ENCODE assay signal across 10 cellular contexts in the genomic region with DNA sequence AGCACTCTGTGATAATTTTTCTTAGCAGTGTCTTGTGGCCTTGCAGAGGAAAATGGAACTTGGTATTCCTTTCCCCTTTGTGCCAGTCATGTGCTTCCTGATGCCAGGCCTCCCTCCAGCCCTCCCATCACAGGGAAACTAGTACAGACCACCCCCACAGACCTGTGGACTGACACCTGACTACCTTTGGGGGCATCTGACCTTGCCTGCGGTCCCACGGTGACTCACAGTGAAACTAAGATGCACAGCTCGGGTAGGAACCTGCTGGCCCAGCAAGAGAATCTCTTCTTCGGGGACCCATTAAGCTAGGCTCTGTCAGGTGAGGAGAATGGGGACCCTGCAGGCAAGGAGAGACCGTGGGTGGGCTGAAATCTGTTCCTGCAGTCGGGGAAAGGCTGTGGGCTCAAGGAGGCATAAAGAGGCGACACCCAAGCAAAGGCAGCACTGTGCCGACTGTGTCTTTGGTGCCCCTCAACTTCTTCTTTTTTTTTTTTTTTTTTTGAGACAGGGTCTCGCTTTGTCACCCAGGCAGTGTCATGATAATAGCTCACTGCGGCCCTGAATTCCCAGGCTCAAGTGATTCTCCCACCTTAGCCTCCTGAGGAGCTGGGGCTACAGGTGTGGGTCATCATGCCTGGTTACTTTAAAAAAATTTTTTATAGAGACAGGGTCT. TPM values are rescaled to one million over a fixed set of nuclear protein-coding genes. Genes with fewer than 3 reads are reported as not detected.
DNase-seq lines count a peak whose midpoint lies in the region; ATAC-seq, FAIRE-seq and TF ChIP-seq lines count a peak whose summit lies in the region.
"Had no signal": no experiment of that assay in that cellular context is flagged by ENCODE, and none has a peak within 500 bp of the region (broad histone marks: within the 10 kb centered on the region; RNA-seq: fewer than 3 reads in every experiment).

No MANE protein-coding gene starts in this region.

- no peak for TF ChIP-seq CTCF in right atrium auricular region (IDR thresholded peaks at IDR 0.05)
- TF ChIP-seq CTCF in kidney (IDR thresholded peaks at IDR 0.05; ENCODE audit: borderline replicate concordance, extremely low read depth, insufficient read depth) = no peak
- no peak for TF ChIP-seq CTCF in uterus (IDR thresholded peaks at IDR 0.05)
- TF ChIP-seq CTCF in CD14-positive monocyte (IDR thresholded peaks at IDR 0.05) = no peak

- peaks cover 0 to 3% (median 0%) of the 10 kb centered on the region in 7 donors for H3K9me3 Mint-ChIP-seq in CD14-positive monocyte
- H3K9me3 Mint-ChIP-seq: CD8-positive, alpha-beta memory T cell had no signal

- no peaks in the 10 kb centered on the region for H3K9me3 ChIP-seq in right atrium auricular region
- no peaks in the 10 kb centered on the region for H3K9me3 ChIP-seq in kidney (ENCODE audit: control insufficient read depth in 1 of 2, low read length in 2 of 2)
- no peaks in the 10 kb centered on the region for H3K9me3 ChIP-seq in uterus

- FAIRE-seq in kidney (lab: Jason Lieb, UNC) = no peak

- no peak overlapping the region for H3K4me3 ChIP-seq in right atrium auricular region
- no peak overlapping the region for H3K4me3 ChIP-seq in kidney (ENCODE audit: low read length in 2 of 2)
- no peak overlapping the region for H3K4me3 ChIP-seq in uterus

- DNase-seq in right atrium auricular region (ENCODE audit: low spot score) (no peak), left ventricle myocardium superior (no peak), kidney (peak; percentile 6), uterus (no peak), G401 (ENCODE audit: low spot score) (no peak), NCI-H2081 treated with DMSO at 0.1 percent for 48 hours (lab: John Stamatoyannopoulos, UW) (no peak), CD14-positive monocyte (ENCODE audit: low spot score) (no peak)

- H3K27me3 ChIP-seq in right atrium auricular region (no peaks in the 10 kb centered on the region), uterus (no peaks in the 10 kb centered on the region)

- no peak overlapping the region for H3K4me3 Mint-ChIP-seq in CD14-positive monocyte
- H3K4me3 Mint-ChIP-seq: CD8-positive, alpha-beta memory T cell had no signal

- peaks cover 2 to 6% (median 5%) of the 10 kb centered on the region in 3 donors for H3K27me3 Mint-ChIP-seq in CD14-positive monocyte (ENCODE audit: low read depth in 3 of 3)

- in situ Hi-C loops in G401 (cut with HindIII; ENCODE audit: low sequenced_read_pairs) = no loop called here

- no peaks in the 10 kb centered on the region for H3K4me1 Mint-ChIP-seq in CD14-positive monocyte

- ATAC-seq in left ventricle myocardium superior = no peak
- peak; percentile 57 for ATAC-seq in HG03520 (IDR thresholded peaks at IDR 0.05; ENCODE audit: unreplicated experiment)
- ATAC-seq: Panc1 had no signal

- no peaks in the 10 kb centered on the region for H3K36me3 Mint-ChIP-seq in CD14-positive monocyte
- H3K36me3 Mint-ChIP-seq: CD8-positive, alpha-beta memory T cell had no signal

- H3K27ac ChIP-seq in right atrium auricular region (peak overlapping the region; percentile 66 to 68), kidney (ENCODE audit: low read depth in 2 of 2, low read length in 2 of 2) (peak overlapping the region in 1 of 2 donors; percentile 43), uterus (peak overlapping the region; percentile 90 to 99)

- H3K4me1 ChIP-seq in right atrium auricular region (peaks cover 0 to 44% of the 10 kb centered on the region in 2 donors), kidney (ENCODE audit: control insufficient read depth in 1 of 2, insufficient read depth in 1 of 2, low read depth in 1 of 2, low read length in 2 of 2) (peaks cover 0 to 10% of the 10 kb centered on the region in 2 donors), uterus (peaks cover 9% of the 10 kb centered on the region in 2 donors)

- H3K27ac Mint-ChIP-seq in CD14-positive monocyte = no peak overlapping the region

- intact Hi-C loops in left ventricle myocardium superior (cut with micrococcal nuclease) (no loop called here), kidney (cut with DNase I) (no loop called here), uterus (cut with DNase I; ENCODE audit: low total_unique reads) (no loop called here), CD14-positive monocyte (cut with micrococcal nuclease) (no loop called here)

- H3K36me3 ChIP-seq in right atrium auricular region (no peaks in the 10 kb centered on the region), kidney (ENCODE audit: control insufficient read depth in 1 of 2, insufficient read depth in 2 of 2, low read length in 2 of 2) (no peaks in the 10 kb centered on the region), uterus (no peaks in the 10 kb centered on the region)

- no peak for TF ChIP-seq POLR2A in uterus (IDR thresholded peaks at IDR 0.05)

- H3K9ac ChIP-seq in kidney (ENCODE audit: low read length in 2 of 2) = no peak overlapping the region

RNA-seq across cellular contexts. Expression of gene PEX26, which starts 20.9 kb away (rescaled TPM):
- total RNA-seq in right atrium auricular region (10 to 100 TPM; 15.1 to 18.4 TPM), left ventricle myocardium superior (20.6 TPM), kidney (45.2 TPM), uterus (10 to 100 TPM; 28.2 to 36.1 (median 31.2) TPM)
- polyA plus RNA-seq in kidney (ENCODE audit: insufficient read depth, low read depth, low replicate concordance) (18.1 TPM), CD14-positive monocyte (1 to 10 TPM; 3.4 to 3.7 TPM)
- 13.7 and 20.7 TPM in 2 replicates for total RNA-seq in G401 (2014; rRNA removed; shearing (Covaris generic))

RNA-seq across cellular contexts. Expression of gene MICAL3, which starts 32.6 kb away (rescaled TPM):
- total RNA-seq in right atrium auricular region = 10 to 100 TPM; 42.5 to 45.1 TPM
- 90.4 TPM for total RNA-seq in left ventricle myocardium superior
- total RNA-seq in kidney = 99.4 TPM
- polyA plus RNA-seq in kidney (ENCODE audit: insufficient read depth, low read depth, low replicate concordance) = 5.0 TPM
- total RNA-seq in uterus = 100 to 1,000 TPM in 1 of 4 donors, 10 to 100 TPM in 3; 13.5 to 167 (median 47.2) TPM
- total RNA-seq in G401 (2014; rRNA removed; shearing (Covaris generic)) = 3.4 and 5.3 TPM in 2 replicates
- polyA plus RNA-seq in CD14-positive monocyte = under 1 TPM in 1 of 2 donors, not detected in 1; 0.23 TPM

RNA-seq across cellular contexts. Expression of gene TUBA8, which starts 53.7 kb away (rescaled TPM):
- total RNA-seq in right atrium auricular region = 10 to 100 TPM; 67.1 to 97.3 TPM
- total RNA-seq in left ventricle myocardium superior = 298 TPM
- total RNA-seq in kidney = 1.1 TPM
- polyA plus RNA-seq in kidney (ENCODE audit: insufficient read depth, low read depth, low replicate concordance) = 5.9 TPM
- total RNA-seq in uterus = 10 to 100 TPM in 1 of 4 donors, 1 to 10 TPM in 1, under 1 TPM in 1, not detected in 1; 0.90 to 14.6 (median 2.2) TPM
- 0.49 TPM in 1 of 2 replicates, not detected in the other for total RNA-seq in G401 (2014; rRNA removed; shearing (Covaris generic))
- under 1 TPM; 0.18 to 0.27 TPM for polyA plus RNA-seq in CD14-positive monocyte

Comparison
In these comparisons a context has a peak if more than half of its experiments do, and no peak if none do; other contexts are left out.
1. RNA of gene TUBA8, which starts 53.7 kb away (total RNA-seq): 298 TPM in left ventricle myocardium superior (single experiment) and 67.1 to 97.3 TPM in right atrium auricular region; 0.90 to 14.6 TPM in uterus, 1.1 TPM in kidney (single experiment) and 0.49 TPM in G401; every median in the first group is over 4 times any median in the second.